Comparison of ENCODE assay signal across 10 cellular contexts in genomic region chr12:27555316-27555715, GRCh38. TPM values are rescaled to one million over a fixed set of nuclear protein-coding genes. Genes with fewer than 3 reads are reported as not detected.
DNase-seq lines count a peak whose midpoint lies in the region; ATAC-seq and TF ChIP-seq lines count a peak whose summit lies in the region.
"Had no signal": no experiment of that assay in that cellular context is flagged by ENCODE, and none has a peak within 500 bp of the region (broad histone marks: within the 10 kb centered on the region; RNA-seq: fewer than 3 reads in every experiment).

No MANE protein-coding gene starts in this region.

- H3K4me3 ChIP-seq in heart left ventricle (peak overlapping the region in 9 of 12 donors; percentile 2 to 38 (median 19)), neural cell (ENCODE audit: low read length) (peak overlapping the region; percentile 27), upper lobe of right lung (peak overlapping the region; percentile 4), PC-3 (ENCODE audit: low read length) (no peak overlapping the region)
- H3K4me3 ChIP-seq: cardiac muscle cell had no signal

- H3K4me1 ChIP-seq in heart left ventricle, result peaks cover 36 to 99% (median 76%) of the 10 kb centered on the region in 12 donors
- peaks cover 41% of the 10 kb centered on the region for H3K4me1 ChIP-seq in upper lobe of right lung
- H3K4me1 ChIP-seq in PC-3 (ENCODE audit: insufficient read depth, low read length), result peaks cover 8% of the 10 kb centered on the region

- no peaks in the 10 kb centered on the region for H3K36me3 ChIP-seq in heart left ventricle
- no peaks in the 10 kb centered on the region for H3K36me3 ChIP-seq in neural cell (ENCODE audit: insufficient read depth, low read length)
- no peaks in the 10 kb centered on the region for H3K36me3 ChIP-seq in upper lobe of right lung
- H3K36me3 ChIP-seq in PC-3 (ENCODE audit: low read depth, low read length), result no peaks in the 10 kb centered on the region
- H3K36me3 ChIP-seq: cardiac muscle cell had no signal

- no peaks in the 10 kb centered on the region for H3K9me3 Mint-ChIP-seq in activated T-helper 1 cell treated with anti-CD3 and anti-CD28 coated beads, Interleukin-12 subunit alpha, Interleukin-12 subunit beta, Interleukin-2, Interleukin-4 antibody, amounts not matched to agents 30 ng/mL and 10 ng/mL and 1 ng/mL, durations not matched to agents 14 hours and 24 hours and 36 hours

- no peak overlapping the region for H2AFZ ChIP-seq in neural cell (ENCODE audit: low read depth, low read length)
- H2AFZ ChIP-seq in PC-3 (ENCODE audit: low read length), result no peak overlapping the region

- BruUV-seq in PC-3 (replicated peaks; lab: Mats Ljungman, UMichigan), result no TSS peak

- intact Hi-C loops in heart left ventricle (cut with DNase I), result loop anchor here in 1 of 10 donors (2.0 kb wide), 1 partner anchor 31 kb away; the partner anchor contains the start of gene PPFIBP1
- intact Hi-C loops in cardiac septum (cut with DNase I), result no loop called here
- intact Hi-C loops in upper lobe of right lung (cut with DNase I), result no loop called here
- intact Hi-C loops in PC-3 (cut with micrococcal nuclease), result no loop called here
- intact Hi-C loops in activated T-helper 1 cell treated with anti-CD3 and anti-CD28 coated beads, Interleukin-12 subunit alpha, Interleukin-12 subunit beta, Interleukin-2, Interleukin-4 antibody, amounts not matched to agents 30 ng/mL and 10 ng/mL and 1 ng/mL, durations not matched to agents 14 hours and 24 hours and 36 hours (cut with micrococcal nuclease), result loop anchor here (5.0 kb wide), 1 partner anchor 97 kb away; no protein-coding TSS in a partner anchor

- POLR2A ChIA-PET in PC-3 (lab: Charles Lee; ENCODE audit: unreplicated experiment), result no interaction called here

- 37 to 47% (median 39%) methylated on average over 5 of the region's 5 CpGs for WGBS in heart left ventricle, 4 donors

- no peak for TF ChIP-seq POLR2A in heart left ventricle (IDR thresholded peaks at IDR 0.05)

- H3K4me1 Mint-ChIP-seq in activated T-helper 1 cell treated with anti-CD3 and anti-CD28 coated beads, Interleukin-12 subunit alpha, Interleukin-12 subunit beta, Interleukin-2, Interleukin-4 antibody, amounts not matched to agents 30 ng/mL and 10 ng/mL and 1 ng/mL, durations not matched to agents 14 hours and 24 hours and 36 hours (ENCODE audit: low read depth), result peaks cover 46% of the 10 kb centered on the region

- H3K9ac ChIP-seq in neural cell (ENCODE audit: low read length) (no peak overlapping the region), PC-3 (ENCODE audit: low read length) (no peak overlapping the region)

- H3K9me3 ChIP-seq in heart left ventricle (no peaks in the 10 kb centered on the region), neural cell (ENCODE audit: low read length) (no peaks in the 10 kb centered on the region), upper lobe of right lung (no peaks in the 10 kb centered on the region), PC-3 (ENCODE audit: low read length) (no peaks in the 10 kb centered on the region)

- no peaks in the 10 kb centered on the region for H4K20me1 ChIP-seq in neural cell (ENCODE audit: insufficient read depth)
- H4K20me1 ChIP-seq in PC-3 (ENCODE audit: low read length), result no peaks in the 10 kb centered on the region

- TF ChIP-seq CTCF in heart left ventricle (IDR thresholded peaks at IDR 0.05), result no peak
- no peak for TF ChIP-seq CTCF in neural cell (IDR thresholded peaks at IDR 0.05; ENCODE audit: poor library complexity, severe bottlenecking)
- no peak for TF ChIP-seq CTCF in upper lobe of right lung (IDR thresholded peaks at IDR 0.05)
- no peak for TF ChIP-seq CTCF in PC-3 (conservative IDR thresholded peaks at IDR 0.05; ENCODE audit: low read depth, low read length)

- no peaks in the 10 kb centered on the region for H3F3A ChIP-seq in neural cell (ENCODE audit: insufficient read depth, low read length, poor library complexity, severe bottlenecking)
- H3F3A ChIP-seq in PC-3 (ENCODE audit: low read length, unreplicated experiment), result no peaks in the 10 kb centered on the region

- ATAC-seq in heart left ventricle (no peak), upper lobe of right lung (no peak), PC-3 (no peak)

- CTCF ChIA-PET in PC-3 (lab: Charles Lee), result no interaction called here

- H3K79me2 ChIP-seq in neural cell (replicated peaks; ENCODE audit: insufficient read depth, low read length) (peaks cover 4% of the 10 kb centered on the region), PC-3 (ENCODE audit: low read length) (peaks cover 99% of the 10 kb centered on the region)

- H3K27me3 Mint-ChIP-seq in activated T-helper 1 cell treated with anti-CD3 and anti-CD28 coated beads, Interleukin-12 subunit alpha, Interleukin-12 subunit beta, Interleukin-2, Interleukin-4 antibody, amounts not matched to agents 30 ng/mL and 10 ng/mL and 1 ng/mL, durations not matched to agents 14 hours and 24 hours and 36 hours (ENCODE audit: insufficient read depth), result peaks cover 7% of the 10 kb centered on the region

- TF ChIP-seq RAD21 in neural cell (conservative IDR thresholded peaks at IDR 0.05), result no peak

- H3K27ac Mint-ChIP-seq in activated T-helper 1 cell treated with anti-CD3 and anti-CD28 coated beads, Interleukin-12 subunit alpha, Interleukin-12 subunit beta, Interleukin-2, Interleukin-4 antibody, amounts not matched to agents 30 ng/mL and 10 ng/mL and 1 ng/mL, durations not matched to agents 14 hours and 24 hours and 36 hours, result no peak overlapping the region

- TF ChIP-seq EP300 in neural cell (conservative IDR thresholded peaks at IDR 0.05; ENCODE audit: poor library complexity, severe bottlenecking), result no peak

- DNase-seq in heart left ventricle (no peak), cardiac septum (ENCODE audit: low spot score) (no peak), dermis blood vessel endothelial cell (peak; percentile 53), upper lobe of right lung (no peak), PC-3 (no peak)
- no peak for DNase-seq in stimulated activated naive CD4-positive, alpha-beta T cell (lab: John Stamatoyannopoulos, UW)
- no peak for DNase-seq in activated T-helper 1 cell treated with anti-CD3 and anti-CD28 coated beads, Interleukin-12 subunit alpha, Interleukin-12 subunit beta, Interleukin-2, Interleukin-4 antibody, amounts not matched to agents 30 ng/mL and 10 ng/mL and 1 ng/mL, durations not matched to agents 14 hours and 24 hours and 36 hours (ENCODE audit: low spot score)
- DNase-seq: stimulated activated naive CD8-positive, alpha-beta T cell treated with anti-CD3 and anti-CD28 coated beads, Interleukin-15, Interleukin-2, amounts not matched to agents 100 U/mL and 50 U/mL, for 24 hours had no signal

- H3K27me3 ChIP-seq in heart left ventricle, result no peaks in the 10 kb centered on the region
- H3K27me3 ChIP-seq in neural cell (ENCODE audit: insufficient read depth, low read depth, low read length), result no peaks in the 10 kb centered on the region
- no peaks in the 10 kb centered on the region for H3K27me3 ChIP-seq in upper lobe of right lung
- H3K27me3 ChIP-seq in PC-3 (ENCODE audit: low read length), result no peaks in the 10 kb centered on the region
- H3K27me3 ChIP-seq: cardiac muscle cell had no signal

- H3K36me3 Mint-ChIP-seq in activated T-helper 1 cell treated with anti-CD3 and anti-CD28 coated beads, Interleukin-12 subunit alpha, Interleukin-12 subunit beta, Interleukin-2, Interleukin-4 antibody, amounts not matched to agents 30 ng/mL and 10 ng/mL and 1 ng/mL, durations not matched to agents 14 hours and 24 hours and 36 hours (ENCODE audit: low read depth), result peaks cover 2% of the 10 kb centered on the region

- no peaks in the 10 kb centered on the region for H3K9me2 ChIP-seq in neural cell (ENCODE audit: insufficient read depth, low read length)
- H3K9me2 ChIP-seq in PC-3 (replicated peaks; ENCODE audit: low read length), result no peaks in the 10 kb centered on the region

- H3K4me3 Mint-ChIP-seq in activated T-helper 1 cell treated with anti-CD3 and anti-CD28 coated beads, Interleukin-12 subunit alpha, Interleukin-12 subunit beta, Interleukin-2, Interleukin-4 antibody, amounts not matched to agents 30 ng/mL and 10 ng/mL and 1 ng/mL, durations not matched to agents 14 hours and 24 hours and 36 hours, result no peak overlapping the region

- H3K4me2 ChIP-seq in neural cell (ENCODE audit: low read length) (no peak overlapping the region), PC-3 (ENCODE audit: low read length) (no peak overlapping the region)

- peak overlapping the region; percentile 74 to 91 (median 86) for H3K27ac ChIP-seq in heart left ventricle
- H3K27ac ChIP-seq in neural cell (ENCODE audit: low read length), result no peak overlapping the region
- peak overlapping the region; percentile 39 for H3K27ac ChIP-seq in upper lobe of right lung
- H3K27ac ChIP-seq in PC-3 (ENCODE audit: low read length), result no peak overlapping the region
- H3K27ac ChIP-seq: cardiac muscle cell had no signal

TF ChIP-seq in neural cell, 6 proteins besides CTCF, POLR2A, EP300 and RAD21 (continues in another document):
- TF ChIP-seq POLR2AphosphoS5 (IDR thresholded peaks at IDR 0.05), result no peak
- no peak for TF ChIP-seq EZH2 (IDR thresholded peaks at IDR 0.05; ENCODE audit: borderline replicate concordance, insufficient read depth, low read length, poor library complexity, severe bottlenecking)
- TF ChIP-seq SMC3 (conservative IDR thresholded peaks at IDR 0.05; ENCODE audit: poor library complexity), result no peak
- TF ChIP-seq MXI1 (conservative IDR thresholded peaks at IDR 0.05; ENCODE audit: poor library complexity, severe bottlenecking), result no peak
- TF ChIP-seq TAF1 (IDR thresholded peaks at IDR 0.05; ENCODE audit: low read depth), result no peak

RNA-seq across cellular contexts. Expression of gene PPFIBP1, which starts 31.3 kb away (rescaled TPM):
- total RNA-seq in heart left ventricle (100 to 1,000 TPM; 141 to 413 (median 277) TPM), cardiac septum (219 TPM), dermis blood vessel endothelial cell (354 and 576 TPM in 2 replicates), upper lobe of right lung (136 TPM), PC-3 (2014; rRNA removed) (56.9 and 57.2 TPM in 2 replicates)
- polyA plus RNA-seq in heart left ventricle (10 to 100 TPM; 48.7 to 63.8 TPM), neural cell (29.1 and 30.2 TPM in 2 replicates)
- polyA minus RNA-seq in neural cell, result 52.3 and 74.8 TPM in 2 replicates
- 53.8 and 55.7 TPM in 2 replicates for total RNA-seq in activated T-helper 1 cell treated with anti-CD3 and anti-CD28 coated beads, Interleukin-12 subunit alpha, Interleukin-12 subunit beta, Interleukin-2, Interleukin-4 antibody, amounts not matched to agents 30 ng/mL and 10 ng/mL and 1 ng/mL, durations not matched to agents 14 hours and 24 hours and 36 hours

Comparison
In these comparisons a context has a peak if more than half of its experiments do, and no peak if none do; other contexts are left out.
1. H3K27ac ChIP-seq: peak in heart left ventricle (12 of 12) and upper lobe of right lung (single experiment); none in neural cell (single experiment) and PC-3 (single experiment).